14 cellular contexts compared by ENCODE assay signal in the genomic region with DNA sequence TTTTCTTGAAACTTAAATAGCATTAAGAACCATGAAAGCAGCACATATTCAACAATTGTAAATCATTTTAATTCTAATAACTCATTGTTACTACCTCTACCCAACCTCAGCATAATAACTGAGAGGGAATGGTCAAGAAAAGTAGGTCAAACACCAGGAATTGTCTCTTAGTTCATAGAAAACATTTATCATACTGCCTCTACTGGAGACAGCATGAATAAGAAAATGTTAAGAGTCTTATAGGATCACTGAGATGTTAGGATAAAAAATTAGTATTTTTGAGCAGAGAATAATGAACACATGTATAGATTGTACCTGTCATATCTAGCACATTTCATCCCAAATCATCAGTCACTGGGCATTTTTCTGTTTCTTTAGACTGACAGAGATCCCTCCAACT.
DNase-seq lines count a peak whose midpoint lies in the region; ATAC-seq and TF ChIP-seq lines count a peak whose summit lies in the region.
"Had no signal": no experiment of that assay in that cellular context is flagged by ENCODE, and none has a peak within 500 bp of the region (broad histone marks: within the 10 kb centered on the region; RNA-seq: fewer than 3 reads in every experiment).

No MANE protein-coding gene starts in this region.

- H3K9me2 ChIP-seq in PC-9 (ENCODE audit: insufficient read depth): no peaks in the 10 kb centered on the region

- H3F3A ChIP-seq in PC-9 (ENCODE audit: insufficient read depth, low read depth): no peaks in the 10 kb centered on the region

- CTCF ChIA-PET in PC-9 (lab: Charles Lee): no interaction called here

- intact Hi-C loops in PC-9 (cut with micrococcal nuclease; ENCODE audit: unreplicated experiment): no loop called here

- H4K20me1 ChIP-seq in PC-9 (ENCODE audit: insufficient read depth): no peaks in the 10 kb centered on the region

- H2AFZ ChIP-seq in PC-9: no peak overlapping the region

- peak; percentile 48 for TF ChIP-seq CTCF in 22Rv1 (IDR thresholded peaks at IDR 0.05)
- peak; percentile 49; the same call in 1 of the 2 replicates for TF ChIP-seq CTCF in PC-9 (conservative IDR thresholded peaks at IDR 0.05)
- peak; percentile 28 for TF ChIP-seq CTCF in foreskin keratinocyte (conservative IDR thresholded peaks at IDR 0.05)

- H3K4me1 ChIP-seq in PC-9 (replicated peaks; ENCODE audit: insufficient read depth): no peaks in the 10 kb centered on the region
- no peaks in the 10 kb centered on the region for H3K4me1 ChIP-seq in foreskin keratinocyte
- H3K4me1 ChIP-seq: SJCRH30 had no signal

- no peak overlapping the region for H3K4me3 ChIP-seq in PC-9
- H3K4me3 ChIP-seq: SJCRH30 had no signal

- H3K27me3 ChIP-seq in PC-9 (ENCODE audit: insufficient read depth, low read depth): no peaks in the 10 kb centered on the region
- no peaks in the 10 kb centered on the region for H3K27me3 ChIP-seq in foreskin keratinocyte
- H3K27me3 ChIP-seq: SJCRH30 had no signal

- no peak overlapping the region for H3K27ac ChIP-seq in 22Rv1
- H3K27ac ChIP-seq in PC-9: no peak overlapping the region
- no peak overlapping the region for H3K27ac ChIP-seq in foreskin keratinocyte
- H3K27ac ChIP-seq: SJCRH30 had no signal

- ATAC-seq in foreskin keratinocyte: no peak
- ATAC-seq in GM21515 (IDR thresholded peaks at IDR 0.05; ENCODE audit: unreplicated experiment): no peak
- no peak for ATAC-seq in HG02938 (IDR thresholded peaks at IDR 0.05; ENCODE audit: unreplicated experiment)
- no peak for ATAC-seq in HG03521 (IDR thresholded peaks at IDR 0.05; ENCODE audit: unreplicated experiment)
- ATAC-seq: stimulated activated naive B cell treated with anti-CD40 and anti-IgM and Interleukin-4, amounts not matched to agents 10 μg/mL and 1 μg/mL and 100 μg/mL, for 72 hours had no signal

- BruUV-seq in PC-9 (replicated peaks; lab: Mats Ljungman, UMichigan): no TSS peak

- POLR2A ChIA-PET in PC-9 (lab: Charles Lee; ENCODE audit: unreplicated experiment): no interaction called here

- no peaks in the 10 kb centered on the region for H3K79me2 ChIP-seq in PC-9 (ENCODE audit: low read depth)

- H3K9me3 ChIP-seq in PC-9 (ENCODE audit: insufficient read depth, low read depth): no peaks in the 10 kb centered on the region
- H3K9me3 ChIP-seq: SJCRH30 had no signal

- DNase-seq in GM03348 (ENCODE audit: low spot score) (peak; percentile 3), PC-9 (no peak), foreskin keratinocyte (no peak), NCI-H1694 (lab: John Stamatoyannopoulos, UW) (no peak)
- DNase-seq: activated CD4-positive, alpha-beta memory T cell treated with anti-CD3 and anti-CD28 coated beads, Interleukin-2, amount 10 ng/mL, durations not matched to agents 7 days and 5 days; anterior cingulate cortex; Karpas-422; NCI-H2029; SJCRH30; stimulated activated naive B cell treated with anti-CD40 and anti-IgM and Interleukin-4, amounts not matched to agents 10 μg/mL and 1 μg/mL and 100 μg/mL, for 72 hours had no signal

- no peaks in the 10 kb centered on the region for H3K36me3 ChIP-seq in PC-9 (ENCODE audit: low read depth)
- H3K36me3 ChIP-seq: SJCRH30 had no signal

- H3K4me2 ChIP-seq in PC-9: no peak overlapping the region
